ENCODE assay signal across 9 cellular contexts in genomic region chr2:186544255-186544675, GRCh38. TPM values are rescaled to one million over a fixed set of nuclear protein-coding genes. Genes with fewer than 3 reads are reported as not detected.
DNase-seq lines count a peak whose midpoint lies in the region; ATAC-seq and TF ChIP-seq lines count a peak whose summit lies in the region.
"Had no signal": no experiment of that assay in that cellular context is flagged by ENCODE, and none has a peak within 500 bp of the region (broad histone marks: within the 10 kb centered on the region; RNA-seq: fewer than 3 reads in every experiment).

No MANE protein-coding gene starts in this region.

- no peaks in the 10 kb centered on the region for H3K4me1 Mint-ChIP-seq in stimulated activated effector memory CD8-positive, alpha-beta T cell treated with anti-CD3 and anti-CD28 coated beads, Interleukin-12 subunit alpha, Interleukin-12 subunit beta, amount 100 ng/mL, for 72 hours
- H3K4me1 Mint-ChIP-seq: activated B cell treated with CpG ODN at 0.5 μM for 24 hours had no signal

- no peaks in the 10 kb centered on the region for H3K36me3 Mint-ChIP-seq in stimulated activated effector memory CD8-positive, alpha-beta T cell treated with anti-CD3 and anti-CD28 coated beads, Interleukin-12 subunit alpha, Interleukin-12 subunit beta, amount 100 ng/mL, for 72 hours

- H3K4me3 Mint-ChIP-seq in stimulated activated effector memory CD8-positive, alpha-beta T cell treated with anti-CD3 and anti-CD28 coated beads, Interleukin-12 subunit alpha, Interleukin-12 subunit beta, amount 100 ng/mL, for 72 hours = no peak overlapping the region
- H3K4me3 Mint-ChIP-seq: activated B cell treated with CpG ODN at 0.5 μM for 24 hours had no signal

- WGBS in esophagus squamous epithelium, 2 donors = 23 to 38% methylated on average over 1 of the region's 1 CpG

- intact Hi-C loops in cardiac septum (cut with DNase I) = no loop called here
- intact Hi-C loops in left colon (cut with DNase I, micrococcal nuclease) = no loop called here
- intact Hi-C loops in uterus (cut with DNase I; ENCODE audit: low total_unique reads) = no loop called here
- intact Hi-C loops in esophagus squamous epithelium (cut with DNase I) = no loop called here

- H3K4me1 ChIP-seq in cardiac muscle cell (ENCODE audit: low read depth) = peaks cover 6% of the 10 kb centered on the region
- H3K4me1 ChIP-seq in uterus = peaks cover 4 to 7% of the 10 kb centered on the region in 2 donors
- peaks cover 0 to 25% (median 16%) of the 10 kb centered on the region in 3 donors for H3K4me1 ChIP-seq in esophagus squamous epithelium

- no peak overlapping the region for H3K4me3 ChIP-seq in cardiac muscle cell
- no peak overlapping the region for H3K4me3 ChIP-seq in uterus
- no peak overlapping the region for H3K4me3 ChIP-seq in esophagus squamous epithelium

- peak; percentile 28 to 95 for DNase-seq in cardiac muscle cell (ENCODE audit: low read depth in 1 of 2, low spot score in 1 of 2)
- no peak for DNase-seq in cardiac septum (ENCODE audit: low spot score)
- peak; percentile 12 for DNase-seq in brain pericyte (ENCODE audit: low read depth, low spot score)
- DNase-seq in left colon = no peak
- no peak for DNase-seq in uterus
- no peak for DNase-seq in stimulated activated CD8-positive, alpha-beta memory T cell treated with anti-CD3 and anti-CD28 coated beads, Interleukin-4, amount 100 ng/mL, for 48 hours
- no peak for DNase-seq in esophagus squamous epithelium (lab: John Stamatoyannopoulos, UW)
- DNase-seq in stimulated activated effector memory CD8-positive, alpha-beta T cell treated with anti-CD3 and anti-CD28 coated beads, Interleukin-12 subunit alpha, Interleukin-12 subunit beta, amount 100 ng/mL, for 72 hours (ENCODE audit: low spot score in 2 of 2) = no peak
- DNase-seq: activated B cell treated with CpG ODN at 0.5 μM for 24 hours had no signal

- H3K27me3 ChIP-seq in cardiac muscle cell = no peaks in the 10 kb centered on the region
- H3K27me3 ChIP-seq in uterus = no peaks in the 10 kb centered on the region
- H3K27me3 ChIP-seq in esophagus squamous epithelium = no peaks in the 10 kb centered on the region

- H3K36me3 ChIP-seq in cardiac muscle cell = no peaks in the 10 kb centered on the region
- no peaks in the 10 kb centered on the region for H3K36me3 ChIP-seq in uterus
- H3K36me3 ChIP-seq in esophagus squamous epithelium = no peaks in the 10 kb centered on the region

- peak overlapping the region; percentile 7 for H3K27ac ChIP-seq in cardiac muscle cell
- peak overlapping the region; percentile 56 to 85 for H3K27ac ChIP-seq in uterus
- peak overlapping the region in 2 of 4 donors; percentile 53 to 64 for H3K27ac ChIP-seq in esophagus squamous epithelium

- H3K27ac Mint-ChIP-seq in stimulated activated effector memory CD8-positive, alpha-beta T cell treated with anti-CD3 and anti-CD28 coated beads, Interleukin-12 subunit alpha, Interleukin-12 subunit beta, amount 100 ng/mL, for 72 hours = no peak overlapping the region
- H3K27ac Mint-ChIP-seq: activated B cell treated with CpG ODN at 0.5 μM for 24 hours had no signal

- no peaks in the 10 kb centered on the region for H3K9me3 ChIP-seq in cardiac muscle cell (ENCODE audit: low read depth)
- no peaks in the 10 kb centered on the region for H3K9me3 ChIP-seq in uterus
- no peaks in the 10 kb centered on the region for H3K9me3 ChIP-seq in esophagus squamous epithelium

- ATAC-seq in left colon = peak; percentile 70
- no peak for ATAC-seq in stimulated activated effector memory CD8-positive, alpha-beta T cell treated with anti-CD3 and anti-CD28 coated beads, Interleukin-12 subunit alpha, Interleukin-12 subunit beta, amount 100 ng/mL, for 72 hours

- no peaks in the 10 kb centered on the region for H3K9me3 Mint-ChIP-seq in stimulated activated effector memory CD8-positive, alpha-beta T cell treated with anti-CD3 and anti-CD28 coated beads, Interleukin-12 subunit alpha, Interleukin-12 subunit beta, amount 100 ng/mL, for 72 hours
- H3K9me3 Mint-ChIP-seq: activated B cell treated with CpG ODN at 0.5 μM for 24 hours had no signal

- TF ChIP-seq CTCF in cardiac muscle cell (IDR thresholded peaks at IDR 0.05; ENCODE audit: low read depth, low read length) = no peak
- no peak for TF ChIP-seq CTCF in uterus (IDR thresholded peaks at IDR 0.05)
- TF ChIP-seq CTCF in esophagus squamous epithelium (IDR thresholded peaks at IDR 0.05) = no peak

- TF ChIP-seq POLR2A in uterus (IDR thresholded peaks at IDR 0.05) (no peak), esophagus squamous epithelium (IDR thresholded peaks at IDR 0.05) (no peak)

RNA-seq across cellular contexts. Expression of gene ITGAV, which starts 45.6 kb away (rescaled TPM):
- total RNA-seq in cardiac muscle cell (91.6 and 99.8 TPM in 2 replicates), cardiac septum (234 TPM), left colon (10 to 100 TPM; 39.6 to 50.8 TPM), uterus (100 to 1,000 TPM in 2 of 4 donors, 10 to 100 TPM in 2; 76.9 to 232 (median 104) TPM), esophagus squamous epithelium (10 to 100 TPM; 27.1 to 60.1 (median 45.1) TPM)
- polyA plus RNA-seq in cardiac muscle cell = 39.4 and 44.4 TPM in 2 replicates

RNA-seq across cellular contexts. Expression of gene ZC3H15, which starts 58.2 kb away (rescaled TPM):
- total RNA-seq in cardiac muscle cell = 30.2 and 50.8 TPM in 2 replicates
- polyA plus RNA-seq in cardiac muscle cell = 72.4 and 92.2 TPM in 2 replicates
- total RNA-seq in cardiac septum = 36.8 TPM
- total RNA-seq in left colon = 10 to 100 TPM; 46.6 to 48.5 TPM
- total RNA-seq in uterus = 10 to 100 TPM; 28.2 to 82.1 (median 49.5) TPM
- total RNA-seq in esophagus squamous epithelium = 10 to 100 TPM; 32.2 to 68.5 (median 53.7) TPM

Comparison
In these comparisons a context has a peak if more than half of its experiments do, and no peak if none do; other contexts are left out.
1. DNase-seq: peak in cardiac muscle cell (2 of 2) and brain pericyte (single experiment); none in cardiac septum (single experiment), left colon (0 of 2), uterus (0 of 2), stimulated activated CD8-positive, alpha-beta memory T cell treated with anti-CD3 and anti-CD28 coated beads, Interleukin-4, amount 100 ng/mL, for 48 hours (single experiment), esophagus squamous epithelium (single experiment) and stimulated activated effector memory CD8-positive, alpha-beta T cell treated with anti-CD3 and anti-CD28 coated beads, Interleukin-12 subunit alpha, Interleukin-12 subunit beta, amount 100 ng/mL, for 72 hours (0 of 2).